1 cellular context compared by ENCODE assay signal in genomic region chr19:42206871-42207755, GRCh38.
TF ChIP-seq lines count a peak whose summit lies in the region.

No MANE protein-coding gene starts in this region.

TF ChIP-seq in H1, 55 proteins besides CTCF, POLR2A, EP300 and RAD21:
- TF ChIP-seq ATF3 (IDR thresholded peaks at IDR 0.05; ENCODE audit: insufficient read depth, low read depth, low read length) (no peak), CBX8 (IDR thresholded peaks at IDR 0.05; ENCODE audit: borderline replicate concordance, low read depth, low read length) (no peak), CBX5 (IDR thresholded peaks at IDR 0.05; ENCODE audit: low read depth, low read length) (no peak), USF2 (IDR thresholded peaks at IDR 0.05; ENCODE audit: low read length) (no peak), SP4 (IDR thresholded peaks at IDR 0.05; ENCODE audit: low read length) (no peak)
